10 cellular contexts compared by ENCODE assay signal in the genomic region with DNA sequence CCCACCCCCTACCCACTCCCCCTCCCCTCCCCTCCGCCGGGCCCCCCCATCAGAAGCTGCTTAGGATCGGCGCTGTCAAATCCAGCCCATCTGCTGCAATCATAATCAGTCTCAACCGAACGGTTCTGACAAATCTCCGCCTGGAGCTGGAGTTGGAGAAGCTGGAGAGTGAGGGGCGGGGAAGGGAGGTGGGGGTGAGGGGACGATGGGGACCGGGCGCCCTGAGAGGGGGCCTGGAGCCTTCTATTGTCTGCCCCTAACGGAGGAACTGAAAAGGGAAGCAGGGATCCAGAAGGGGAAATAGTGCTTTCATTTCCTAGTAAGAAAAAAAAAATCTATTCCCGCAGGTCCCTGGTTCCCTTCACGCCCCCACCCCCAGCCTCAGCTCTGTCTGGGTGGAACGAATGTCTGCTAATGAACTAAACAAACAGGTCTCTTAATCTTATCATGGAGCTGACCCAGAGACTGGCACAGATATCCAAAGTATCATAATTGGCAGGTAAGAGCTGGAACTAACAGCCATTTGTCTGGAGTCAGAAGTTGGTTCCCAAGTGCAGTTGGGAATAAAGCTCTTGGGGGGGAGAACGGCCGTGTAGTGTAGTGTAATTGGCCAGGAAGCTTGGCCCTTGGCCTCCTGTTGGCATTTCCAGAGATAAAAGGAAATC.
DNase-seq lines count a peak whose midpoint lies in the region; ATAC-seq and TF ChIP-seq lines count a peak whose summit lies in the region.
"Had no signal": no experiment of that assay in that cellular context is flagged by ENCODE, and none has a peak within 500 bp of the region (broad histone marks: within the 10 kb centered on the region; RNA-seq: fewer than 3 reads in every experiment).

No MANE protein-coding gene starts in this region.

- H3K9me3 ChIP-seq in BE2C = no peaks in the 10 kb centered on the region
- H3K9me3 ChIP-seq in endodermal cell (ENCODE audit: control insufficient read depth, low read length) = no peaks in the 10 kb centered on the region

- H3K27me3 Mint-ChIP-seq in endodermal cell (ENCODE audit: insufficient read depth) (peaks cover 18% of the 10 kb centered on the region), nephron progenitor cell (ENCODE audit: low read depth, poor library complexity) (no peaks in the 10 kb centered on the region)

- H3K27me3 ChIP-seq in BE2C = no peaks in the 10 kb centered on the region
- peaks cover 15% of the 10 kb centered on the region for H3K27me3 ChIP-seq in endodermal cell (ENCODE audit: control insufficient read depth, insufficient read depth, low read length, poor library complexity, severe bottlenecking)

- H3K36me3 Mint-ChIP-seq in endodermal cell (ENCODE audit: low read depth) (no peaks in the 10 kb centered on the region), nephron progenitor cell (ENCODE audit: low read depth) (no peaks in the 10 kb centered on the region)

- H3K4me3 Mint-ChIP-seq in endodermal cell = peak overlapping the region; percentile 71
- peak overlapping the region; percentile 88 for H3K4me3 Mint-ChIP-seq in nephron progenitor cell
- H3K4me3 Mint-ChIP-seq: T-helper 1 cell treated with Interleukin-12 subunit alpha and Interleukin-12 subunit beta and Interleukin-4 antibody, amounts not matched to agents 30 μg/mL and 1 μg/mL, for 36 hours had no signal

- 6 to 8% methylated on average over 3 to 15 of the region's 17 CpGs for WGBS in endodermal cell (ENCODE audit: insufficient coverage in 1 of 2, insufficient read length in 1 of 2), 2 experiments

- no peak for TF ChIP-seq CTCF in BE2C (IDR thresholded peaks at IDR 0.05; ENCODE audit: low read depth, low read length)
- no peak for TF ChIP-seq CTCF in endodermal cell (conservative IDR thresholded peaks at IDR 0.05)
- TF ChIP-seq CTCF in nephron progenitor cell (IDR thresholded peaks at IDR 0.05) = no peak

- peak; percentile 19 for DNase-seq in BE2C
- peak; percentile 35 for DNase-seq in NCI-H1694 (lab: John Stamatoyannopoulos, UW)
- peak; percentile 66 for DNase-seq in endodermal cell
- DNase-seq in nephron progenitor cell = peak; percentile 38
- no peak for DNase-seq in G401 (ENCODE audit: low spot score)

- H3K4me1 Mint-ChIP-seq in endodermal cell (peaks cover 14% of the 10 kb centered on the region), nephron progenitor cell (peaks cover 28% of the 10 kb centered on the region)

- in situ Hi-C loops in G401 (cut with HindIII; ENCODE audit: low sequenced_read_pairs) = no loop called here

- H3K9me3 Mint-ChIP-seq in endodermal cell (no peaks in the 10 kb centered on the region), nephron progenitor cell (no peaks in the 10 kb centered on the region)
- H3K9me3 Mint-ChIP-seq: T-helper 1 cell treated with Interleukin-12 subunit alpha and Interleukin-12 subunit beta and Interleukin-4 antibody, amounts not matched to agents 30 μg/mL and 1 μg/mL, for 36 hours had no signal

- H3K36me3 ChIP-seq in BE2C (no peaks in the 10 kb centered on the region), endodermal cell (ENCODE audit: control insufficient read depth, insufficient read depth, low read length) (no peaks in the 10 kb centered on the region)

- H3K27ac ChIP-seq in endodermal cell (ENCODE audit: low read depth, low read length) = no peak overlapping the region
- H3K27ac ChIP-seq: KMS-11 had no signal

- H3K4me1 ChIP-seq in BE2C (no peaks in the 10 kb centered on the region), endodermal cell (ENCODE audit: control insufficient read depth, insufficient read depth, low read length) (peaks cover 3% of the 10 kb centered on the region)

- H3K27ac Mint-ChIP-seq in endodermal cell (no peak overlapping the region), nephron progenitor cell (no peak overlapping the region)
- H3K27ac Mint-ChIP-seq: T-helper 1 cell treated with Interleukin-12 subunit alpha and Interleukin-12 subunit beta and Interleukin-4 antibody, amounts not matched to agents 30 μg/mL and 1 μg/mL, for 36 hours had no signal

- H3K4me3 ChIP-seq in BE2C (ENCODE audit: low read depth, low read length) = peak overlapping the region; percentile 53
- H3K4me3 ChIP-seq in endodermal cell (ENCODE audit: low read length) = peak overlapping the region; percentile 82

- H3K9ac ChIP-seq in endodermal cell (ENCODE audit: extremely low read depth, low read length, poor library complexity, severe bottlenecking) = no peak overlapping the region
- H3K9ac ChIP-seq: KMS-11 had no signal

- ATAC-seq in GM21723 (IDR thresholded peaks at IDR 0.05; ENCODE audit: unreplicated experiment) = no peak
- ATAC-seq in GM21737 (IDR thresholded peaks at IDR 0.05; ENCODE audit: unreplicated experiment) = no peak
- no peak for ATAC-seq in GM19395 (IDR thresholded peaks at IDR 0.05; ENCODE audit: unreplicated experiment)
